10 cellular contexts compared by ENCODE assay signal in the genomic region with DNA sequence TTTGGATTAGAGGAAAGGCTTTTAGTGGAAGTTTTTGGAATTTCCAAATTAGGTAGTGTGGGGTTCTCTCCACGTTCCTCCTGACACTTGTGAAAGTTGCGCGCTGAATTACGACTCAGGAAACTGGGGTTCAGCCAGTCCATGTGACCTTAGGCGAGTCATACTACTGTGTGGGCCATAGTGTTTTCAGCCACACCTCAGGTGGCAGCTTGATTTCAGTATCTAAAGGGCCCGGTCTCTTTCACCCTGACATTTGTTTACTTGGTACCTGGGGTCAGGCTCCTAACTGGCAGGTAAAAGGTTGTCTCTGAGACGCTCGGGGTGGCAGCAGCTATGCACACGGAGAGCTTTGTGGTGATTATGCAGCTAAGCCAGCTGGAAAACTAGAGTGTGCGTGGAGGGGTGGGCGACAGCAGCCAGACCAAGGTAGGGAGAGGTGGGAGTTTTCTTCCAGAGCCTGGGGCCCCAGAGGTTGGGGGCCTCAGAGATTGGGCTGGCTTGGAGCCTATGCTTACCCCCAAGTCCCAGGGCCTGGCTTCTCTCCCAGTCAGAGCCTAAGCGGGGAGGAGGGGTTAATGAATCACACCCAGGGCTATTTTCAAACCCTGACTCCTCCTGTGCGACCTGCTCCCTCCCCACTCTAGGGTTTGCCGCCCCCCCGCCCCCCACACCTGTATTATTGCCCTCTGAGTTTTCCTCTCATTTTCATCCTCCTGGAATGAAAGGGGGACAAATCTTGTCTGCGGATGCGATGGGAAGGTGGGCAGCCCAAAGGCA. TPM values are rescaled to one million over a fixed set of nuclear protein-coding genes. Genes with fewer than 3 reads are reported as not detected.
DNase-seq lines count a peak whose midpoint lies in the region; TF ChIP-seq lines count a peak whose summit lies in the region.
"Had no signal": no experiment of that assay in that cellular context is flagged by ENCODE, and none has a peak within 500 bp of the region (broad histone marks: within the 10 kb centered on the region; RNA-seq: fewer than 3 reads in every experiment).

No MANE protein-coding gene starts in this region.

- H3K27ac ChIP-seq in vagina = no peak overlapping the region

- H3K9me3 ChIP-seq in mononuclear cell (ENCODE audit: low read depth, low read length) (no peaks in the 10 kb centered on the region), vagina (no peaks in the 10 kb centered on the region)

- H3K4me1 ChIP-seq in mononuclear cell (ENCODE audit: insufficient read depth, low read length) (peaks cover 58% of the 10 kb centered on the region), vagina (no peaks in the 10 kb centered on the region)

- peak; percentile 3 for DNase-seq in stimulated activated CD4-positive, alpha-beta T cell treated with anti-CD3 and anti-CD28 coated beads, Interleukin-15, amount 100 ng/mL, for 24 hours
- DNase-seq in stimulated activated CD4-positive, alpha-beta T cell treated with anti-CD3 and anti-CD28 coated beads, Interleukin-4, amount 100 ng/mL, for 4 hours = no peak
- DNase-seq in vagina (ENCODE audit: extremely low spot score in 2 of 2) (no peak), mucosa of gallbladder (ENCODE audit: low spot score) (no peak), NCI-H526 (lab: John Stamatoyannopoulos, UW) (no peak), germinal center (ENCODE audit: low spot score) (no peak)
- DNase-seq: activated CD4-positive, CD25-positive, alpha-beta regulatory T cell treated with anti-CD3 and anti-CD28 coated beads, Interleukin-2, amount 50 U/mL, for 72 hours; islet precursor cell had no signal

- no peaks in the 10 kb centered on the region for H3K36me3 Mint-ChIP-seq in brain

- peaks cover 0 to 13% (median 0%) of the 10 kb centered on the region in 5 experiments for H3K9me3 Mint-ChIP-seq in brain

- no peak overlapping the region for H3K27ac Mint-ChIP-seq in brain

- peaks cover 3% of the 10 kb centered on the region for H3K4me1 Mint-ChIP-seq in brain

- H3K27me3 ChIP-seq in mononuclear cell (ENCODE audit: insufficient read depth, low read length) (no peaks in the 10 kb centered on the region), vagina (no peaks in the 10 kb centered on the region)

- H3K27me3 Mint-ChIP-seq in brain = peaks cover 32% of the 10 kb centered on the region

- peak overlapping the region; percentile 68 to 80 (median 77) for H3K4me3 Mint-ChIP-seq in brain

- intact Hi-C loops in vagina (cut with DNase I) = no loop called here

- H3K36me3 ChIP-seq in vagina = no peaks in the 10 kb centered on the region

- peak overlapping the region; percentile 38 for H3K4me3 ChIP-seq in mononuclear cell (ENCODE audit: low read length)
- peak overlapping the region; percentile 50 to 54 for H3K4me3 ChIP-seq in vagina

- TF ChIP-seq POLR2A in vagina (IDR thresholded peaks at IDR 0.05) = no peak

- no peak for TF ChIP-seq CTCF in brain (conservative IDR thresholded peaks at IDR 0.05)
- no peak for TF ChIP-seq CTCF in vagina (IDR thresholded peaks at IDR 0.05)

RNA-seq across cellular contexts. Expression of gene STARD8, which starts 47.2 kb away (rescaled TPM):
- 4.6 TPM for polyA plus RNA-seq in brain (ENCODE audit: insufficient read depth, low read depth, low replicate concordance)
- total RNA-seq in mononuclear cell = 2.0 TPM
- total RNA-seq in vagina = 14.0 TPM
- 6.1 TPM for total RNA-seq in mucosa of gallbladder
